Comparison of ENCODE assay signal across 25 cellular contexts in genomic region chr9:88224938-88225337, GRCh38.
"Had no signal": no experiment of that assay in that cellular context is flagged by ENCODE, and none has a peak within 500 bp of the region (broad histone marks: within the 10 kb centered on the region; RNA-seq: fewer than 3 reads in every experiment).

No MANE protein-coding gene starts in this region.

- H3K4me1 Mint-ChIP-seq: activated CD4-positive, alpha-beta T cell treated with anti-CD3 and anti-CD28 coated beads for 36 hours; activated naive CD4-positive, alpha-beta T cell treated with anti-CD3 and anti-CD28 coated beads, Interleukin-2, amount 50 U/mL, for 24 hours; naive thymus-derived CD8-positive, alpha-beta T cell; T-cell had no signal

- H3K27ac ChIP-seq: body of pancreas, gastrocnemius medialis, right atrium auricular region, tibial nerve had no signal

- H3K27ac Mint-ChIP-seq: activated CD4-positive, alpha-beta T cell treated with anti-CD3 and anti-CD28 coated beads for 36 hours; activated naive CD4-positive, alpha-beta T cell treated with anti-CD3 and anti-CD28 coated beads, Interleukin-2, amount 50 U/mL, for 24 hours; activated T-cell treated with anti-CD3 and anti-CD28 coated beads, Interleukin-2, amount 50 U/mL, for 24 hours; stimulated activated naive B cell treated with anti-CD40 and anti-IgM and Interleukin-4, amounts not matched to agents 10 μg/mL and 1 μg/mL and 100 μg/mL, for 72 hours; T-cell; T-helper 2 cell treated with Interferon-gamma antibody and Interleukin-4, amounts not matched to agents 5 μg/mL and 100 μg/mL, for 36 hours had no signal

- DNase-seq: activated CD4-positive, alpha-beta T cell treated with anti-CD3 and anti-CD28 coated beads for 36 hours; activated CD4-positive, alpha-beta T cell treated with anti-CD3 and anti-CD28 coated beads, Interleukin-2, amount 50 U/mL, for 4 hours; activated CD4-positive, CD25-positive, alpha-beta regulatory T cell; activated CD8-positive, alpha-beta memory T cell treated with anti-CD3 and anti-CD28 coated beads, Interleukin-2, amount 50 U/mL, for 4 hours; activated gamma-delta T cell treated with Interleukin-2 at 50 U/mL for 16 hours; activated T-cell treated with anti-CD3 and anti-CD28 coated beads, Interleukin-2, amount 50 U/mL, for 24 hours; body of pancreas; dermis blood vessel endothelial cell; effector CD8-positive, alpha-beta T cell; erythroblast; gastrocnemius medialis; glutamatergic neuron; kidney; naive thymus-derived CD8-positive, alpha-beta T cell; stimulated activated CD4-positive, alpha-beta T cell treated with anti-CD3 and anti-CD28 coated beads, Interleukin-1b, Interleukin-23, amount 100 ng/mL, for 48 hours; stimulated activated CD4-positive, alpha-beta T cell treated with anti-CD3 and anti-CD28 coated beads, Interleukin-4, amount 100 ng/mL, for 4 hours; stimulated activated CD8-positive, alpha-beta memory T cell treated with anti-CD3 and anti-CD28 coated beads, Interleukin-4, amount 100 ng/mL, for 48 hours; stimulated activated naive B cell treated with anti-CD40 and anti-IgM and Interleukin-4, amounts not matched to agents 10 μg/mL and 1 μg/mL and 100 μg/mL, for 72 hours; T-cell had no signal

- H3K4me3 Mint-ChIP-seq: activated CD4-positive, alpha-beta T cell treated with anti-CD3 and anti-CD28 coated beads for 36 hours; activated naive CD4-positive, alpha-beta T cell treated with anti-CD3 and anti-CD28 coated beads, Interleukin-2, amount 50 U/mL, for 24 hours; activated T-cell treated with anti-CD3 and anti-CD28 coated beads, Interleukin-2, amount 50 U/mL, for 24 hours; naive thymus-derived CD8-positive, alpha-beta T cell; neural crest cell; stimulated activated naive B cell treated with anti-CD40 and anti-IgM and Interleukin-4, amounts not matched to agents 10 μg/mL and 1 μg/mL and 100 μg/mL, for 72 hours; T-cell; T-helper 2 cell treated with Interferon-gamma antibody and Interleukin-4, amounts not matched to agents 5 μg/mL and 100 μg/mL, for 36 hours had no signal

- H3K36me3 ChIP-seq: gastrocnemius medialis, right atrium auricular region, tibial nerve had no signal

- H3K36me3 Mint-ChIP-seq: activated naive CD4-positive, alpha-beta T cell treated with anti-CD3 and anti-CD28 coated beads, Interleukin-2, amount 50 U/mL, for 24 hours; naive thymus-derived CD8-positive, alpha-beta T cell; stimulated activated naive B cell treated with anti-CD40 and anti-IgM and Interleukin-4, amounts not matched to agents 10 μg/mL and 1 μg/mL and 100 μg/mL, for 72 hours; T-cell had no signal

- H3K4me1 ChIP-seq: body of pancreas, gastrocnemius medialis, right atrium auricular region had no signal

- H3K9me3 Mint-ChIP-seq: activated naive CD4-positive, alpha-beta T cell treated with anti-CD3 and anti-CD28 coated beads, Interleukin-2, amount 50 U/mL, for 24 hours; activated T-cell treated with anti-CD3 and anti-CD28 coated beads, Interleukin-2, amount 50 U/mL, for 24 hours; naive thymus-derived CD8-positive, alpha-beta T cell; neural crest cell; T-cell; T-helper 2 cell treated with Interferon-gamma antibody and Interleukin-4, amounts not matched to agents 5 μg/mL and 100 μg/mL, for 36 hours had no signal

- H3K27me3 ChIP-seq: body of pancreas, gastrocnemius medialis, right atrium auricular region, tibial nerve had no signal

- H3K4me2 ChIP-seq: smooth muscle cell had no signal

- H3K27me3 Mint-ChIP-seq: activated naive CD4-positive, alpha-beta T cell treated with anti-CD3 and anti-CD28 coated beads, Interleukin-2, amount 50 U/mL, for 24 hours had no signal

- H3K4me3 ChIP-seq: body of pancreas, gastrocnemius medialis, right atrium auricular region, smooth muscle cell, tibial nerve had no signal

- H3K9me3 ChIP-seq: body of pancreas, gastrocnemius medialis, right atrium auricular region, tibial nerve had no signal
